8 cellular contexts compared by ENCODE assay signal in genomic region chr7:25179771-25180591, GRCh38. TPM values are rescaled to one million over a fixed set of nuclear protein-coding genes. Genes with fewer than 3 reads are reported as not detected.
DNase-seq lines count a peak whose midpoint lies in the region; ATAC-seq and TF ChIP-seq lines count a peak whose summit lies in the region.

No MANE protein-coding gene starts in this region.

- DNase-seq in BJ (ENCODE audit: low read depth) (peak; percentile 11), NCI-H446 (lab: John Stamatoyannopoulos, UW) (peak; percentile 66 to 91), cerebellar nuclear complex (lab: John Stamatoyannopoulos, UW) (peak; percentile 38 to 67), kidney tubule cell (ENCODE audit: low spot score) (peak; percentile 88)
- DNase-seq in activated CD4-positive, CD25-positive, alpha-beta regulatory T cell treated with anti-CD3 and anti-CD28 coated beads, Interleukin-2, amount 50 U/mL, for 72 hours: peak; percentile 98
- peak; percentile 88 to 98 for DNase-seq in stimulated activated CD4-positive, alpha-beta T cell treated with anti-CD3 and anti-CD28 coated beads, Interleukin-1b, Interleukin-23, amount 100 ng/mL, for 1 hour (ENCODE audit: low read depth in 2 of 2)

- H3K36me3 ChIP-seq in BJ (ENCODE audit: control insufficient read depth, insufficient read depth, low read length): no peaks in the 10 kb centered on the region

- H3K27me3 ChIP-seq in BJ (ENCODE audit: control insufficient read depth, insufficient read depth, low read length): no peaks in the 10 kb centered on the region

- peak; percentile 88 for TF ChIP-seq POLR2A in GM19193 (IDR thresholded peaks at IDR 0.05; ENCODE audit: extremely low read depth, insufficient read depth, insufficient read length)

- peak overlapping the region; percentile 81 for H3K4me3 ChIP-seq in BJ (ENCODE audit: low read depth, low read length)

- CTCF ChIA-PET in BJ (lab: Yijun Ruan, JAX): interaction anchor here (0.6 to 1.7 kb wide), 10 partner anchors 9 to 738 kb away, joined by 3 to 8 read pairs (median 3); no protein-coding TSS in a partner anchor

- TF ChIP-seq CTCF in BJ (IDR thresholded peaks at IDR 0.05; ENCODE audit: insufficient read depth, low read depth, low read length): peak; percentile 82

- POLR2A ChIA-PET in BJ (lab: Charles Lee): no interaction called here

- ATAC-seq in HG03378 (IDR thresholded peaks at IDR 0.05; ENCODE audit: unreplicated experiment): peak; percentile 90

RNA-seq across cellular contexts. Expression of gene NPVF, which starts 48.3 kb away (rescaled TPM):
- not detected in 2 replicates for polyA plus RNA-seq in BJ (2011; rRNA removed)
- not detected in 2 replicates for polyA minus RNA-seq in BJ (2011; rRNA and poly(A)+ RNA removed)

RNA-seq across cellular contexts. Expression of gene CYCS, which starts 54.9 kb away (rescaled TPM):
- 19.4 and 55.1 TPM in 2 replicates for polyA plus RNA-seq in BJ (2011; rRNA removed)
- polyA minus RNA-seq in BJ (2011; rRNA and poly(A)+ RNA removed): 6.3 and 9.7 TPM in 2 replicates

Comparison
In these comparisons a context has a peak if more than half of its experiments do, and no peak if none do; other contexts are left out.
1. Peak in every context shown above with its lines: DNase-seq, ATAC-seq and H3K4me3 ChIP-seq.
2. DNase-seq: peak in every context shown above with its lines; median percentile 98 in activated CD4-positive, CD25-positive, alpha-beta regulatory T cell treated with anti-CD3 and anti-CD28 coated beads, Interleukin-2, amount 50 U/mL, for 72 hours; 93 in stimulated activated CD4-positive, alpha-beta T cell treated with anti-CD3 and anti-CD28 coated beads, Interleukin-1b, Interleukin-23, amount 100 ng/mL, for 1 hour; 88 in kidney tubule cell; 78 in NCI-H446; 52 in cerebellar nuclear complex; 11 in BJ.